1 cellular context compared by ENCODE assay signal in genomic region chr15:69358850-69359249, GRCh38.
TF ChIP-seq lines count a peak whose summit lies in the region.

No MANE protein-coding gene starts in this region.

TF ChIP-seq in HCT116, 20 proteins besides CTCF, POLR2A, EP300 and RAD21 (continued from another document):
- TF ChIP-seq ATF3 (IDR thresholded peaks at IDR 0.05) (no peak), SRF (IDR thresholded peaks at IDR 0.05; ENCODE audit: low read depth) (no peak)
